12 cellular contexts compared by ENCODE assay signal in genomic region chr9:37641331-37641730, GRCh38. TPM values are rescaled to one million over a fixed set of nuclear protein-coding genes. Genes with fewer than 3 reads are reported as not detected.
"Had no signal": no experiment of that assay in that cellular context is flagged by ENCODE, and none has a peak within 500 bp of the region (broad histone marks: within the 10 kb centered on the region; RNA-seq: fewer than 3 reads in every experiment).

No MANE protein-coding gene starts in this region.

- H3K9me3 Mint-ChIP-seq: GM23338, H9, HFFc6, IgD-negative memory B cell had no signal

- H2AFZ ChIP-seq: GM23338 had no signal

- H3K4me3 Mint-ChIP-seq: GM23338, H9, HFFc6, IgD-negative memory B cell had no signal

- H3K4me3 ChIP-seq: GM23338 had no signal

- H3K27ac Mint-ChIP-seq: GM23338, H9, HFFc6, IgD-negative memory B cell had no signal

- H3K27ac ChIP-seq: HL-60, KMS-11 had no signal

- H3K9ac ChIP-seq: KMS-11 had no signal

- H3K4me2 ChIP-seq: GM23338, KMS-11 had no signal

- FAIRE-seq: H1, H54, HepG2 had no signal

- ATAC-seq: GM23338, HCT116, HepG2 had no signal

- DNase-seq: H9, HFFc6, KBM-7 had no signal

RNA-seq across cellular contexts. Expression of gene FRMPD1, which starts 9.4 kb away (rescaled TPM):
- total RNA-seq: HepG2, HFFc6, HT1080 had no signal
- polyA plus RNA-seq: HepG2, IgD-negative memory B cell had no signal
